1 cellular context compared by ENCODE assay signal in the genomic region with DNA sequence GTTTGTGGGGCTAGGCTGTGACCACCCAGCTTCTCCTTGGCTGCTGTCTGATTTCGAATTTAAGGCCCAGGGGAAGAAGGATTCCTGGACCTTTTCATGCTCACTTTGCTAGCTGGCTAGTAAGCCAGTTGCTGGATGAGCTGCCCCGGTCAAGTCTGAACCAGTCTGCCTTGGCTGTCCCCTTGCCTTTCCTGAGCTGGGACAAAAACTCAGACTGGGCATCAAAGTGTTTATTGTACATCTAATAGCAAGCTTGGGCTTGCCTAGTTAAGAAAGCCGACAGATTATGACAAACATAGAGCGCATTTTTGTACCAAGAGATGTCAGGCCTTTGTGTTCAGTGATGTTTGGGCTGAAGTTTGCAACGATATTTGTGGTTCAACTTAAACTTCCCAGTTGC.
TF ChIP-seq lines count a peak whose summit lies in the region.

No MANE protein-coding gene starts in this region.

TF ChIP-seq in GM23338, 12 proteins besides CTCF, POLR2A, EP300 and RAD21 (continued from another document):
- TF ChIP-seq, protein P1, sequence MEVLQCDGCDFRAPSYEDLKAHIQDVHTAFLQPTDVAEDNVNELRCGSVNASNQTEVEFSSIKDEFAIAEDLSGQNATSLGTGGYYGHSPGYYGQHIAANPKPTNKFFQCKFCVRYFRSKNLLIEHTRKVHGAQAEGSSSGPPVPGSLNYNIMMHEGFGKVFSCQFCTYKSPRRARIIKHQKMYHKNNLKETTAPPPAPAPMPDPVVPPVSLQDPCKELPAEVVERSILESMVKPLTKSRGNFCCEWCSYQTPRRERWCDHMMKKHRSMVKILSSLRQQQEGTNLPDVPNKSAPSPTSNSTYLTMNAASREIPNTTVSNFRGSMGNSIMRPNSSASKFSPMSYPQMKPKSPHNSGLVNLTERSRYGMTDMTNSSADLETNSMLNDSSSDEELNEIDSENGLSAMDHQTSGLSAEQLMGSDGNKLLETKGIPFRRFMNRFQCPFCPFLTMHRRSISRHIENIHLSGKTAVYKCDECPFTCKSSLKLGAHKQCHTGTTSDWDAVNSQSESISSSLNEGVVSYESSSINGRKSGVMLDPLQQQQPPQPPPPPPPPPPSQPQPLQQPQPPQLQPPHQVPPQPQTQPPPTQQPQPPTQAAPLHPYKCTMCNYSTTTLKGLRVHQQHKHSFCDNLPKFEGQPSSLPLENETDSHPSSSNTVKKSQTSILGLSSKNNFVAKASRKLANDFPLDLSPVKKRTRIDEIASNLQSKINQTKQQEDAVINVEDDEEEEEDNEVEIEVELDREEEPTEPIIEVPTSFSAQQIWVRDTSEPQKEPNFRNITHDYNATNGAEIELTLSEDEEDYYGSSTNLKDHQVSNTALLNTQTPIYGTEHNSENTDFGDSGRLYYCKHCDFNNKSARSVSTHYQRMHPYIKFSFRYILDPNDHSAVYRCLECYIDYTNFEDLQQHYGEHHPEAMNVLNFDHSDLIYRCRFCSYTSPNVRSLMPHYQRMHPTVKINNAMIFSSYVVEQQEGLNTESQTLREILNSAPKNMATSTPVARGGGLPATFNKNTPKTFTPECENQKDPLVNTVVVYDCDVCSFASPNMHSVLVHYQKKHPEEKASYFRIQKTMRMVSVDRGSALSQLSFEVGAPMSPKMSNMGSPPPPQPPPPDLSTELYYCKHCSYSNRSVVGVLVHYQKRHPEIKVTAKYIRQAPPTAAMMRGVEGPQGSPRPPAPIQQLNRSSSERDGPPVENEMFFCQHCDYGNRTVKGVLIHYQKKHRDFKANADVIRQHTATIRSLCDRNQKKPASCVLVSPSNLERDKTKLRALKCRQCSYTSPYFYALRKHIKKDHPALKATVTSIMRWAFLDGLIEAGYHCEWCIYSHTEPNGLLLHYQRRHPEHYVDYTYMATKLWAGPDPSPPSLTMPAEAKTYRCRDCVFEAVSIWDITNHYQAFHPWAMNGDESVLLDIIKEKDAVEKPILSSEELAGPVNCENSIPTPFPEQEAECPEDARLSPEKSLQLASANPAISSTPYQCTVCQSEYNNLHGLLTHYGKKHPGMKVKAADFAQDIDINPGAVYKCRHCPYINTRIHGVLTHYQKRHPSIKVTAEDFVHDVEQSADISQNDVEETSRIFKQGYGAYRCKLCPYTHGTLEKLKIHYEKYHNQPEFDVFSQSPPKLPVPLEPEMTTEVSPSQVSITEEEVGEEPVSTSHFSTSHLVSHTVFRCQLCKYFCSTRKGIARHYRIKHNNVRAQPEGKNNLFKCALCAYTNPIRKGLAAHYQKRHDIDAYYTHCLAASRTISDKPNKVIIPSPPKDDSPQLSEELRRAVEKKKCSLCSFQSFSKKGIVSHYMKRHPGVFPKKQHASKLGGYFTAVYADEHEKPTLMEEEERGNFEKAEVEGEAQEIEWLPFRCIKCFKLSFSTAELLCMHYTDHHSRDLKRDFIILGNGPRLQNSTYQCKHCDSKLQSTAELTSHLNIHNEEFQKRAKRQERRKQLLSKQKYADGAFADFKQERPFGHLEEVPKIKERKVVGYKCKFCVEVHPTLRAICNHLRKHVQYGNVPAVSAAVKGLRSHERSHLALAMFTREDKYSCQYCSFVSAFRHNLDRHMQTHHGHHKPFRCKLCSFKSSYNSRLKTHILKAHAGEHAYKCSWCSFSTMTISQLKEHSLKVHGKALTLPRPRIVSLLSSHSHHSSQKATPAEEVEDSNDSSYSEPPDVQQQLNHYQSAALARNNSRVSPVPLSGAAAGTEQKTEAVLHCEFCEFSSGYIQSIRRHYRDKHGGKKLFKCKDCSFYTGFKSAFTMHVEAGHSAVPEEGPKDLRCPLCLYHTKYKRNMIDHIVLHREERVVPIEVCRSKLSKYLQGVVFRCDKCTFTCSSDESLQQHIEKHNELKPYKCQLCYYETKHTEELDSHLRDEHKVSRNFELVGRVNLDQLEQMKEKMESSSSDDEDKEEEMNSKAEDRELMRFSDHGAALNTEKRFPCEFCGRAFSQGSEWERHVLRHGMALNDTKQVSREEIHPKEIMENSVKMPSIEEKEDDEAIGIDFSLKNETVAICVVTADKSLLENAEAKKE (CRISPR knock-in tag; IDR thresholded peaks at IDR 0.05): no peak
- TF ChIP-seq EZH2phosphoT487 (IDR thresholded peaks at IDR 0.05; ENCODE audit: unreplicated experiment) (no peak), REST (IDR thresholded peaks at IDR 0.05; ENCODE audit: unreplicated experiment) (no peak), STAT1 (IDR thresholded peaks at IDR 0.05; ENCODE audit: unreplicated experiment) (no peak), JUNB (IDR thresholded peaks at IDR 0.05; ENCODE audit: unreplicated experiment) (no peak), EZH2 (IDR thresholded peaks at IDR 0.05; ENCODE audit: low read depth, unreplicated experiment) (no peak)
